Comparison of ENCODE assay signal across 20 cellular contexts in genomic region chr10:354901-355617, GRCh38.
DNase-seq lines count a peak whose midpoint lies in the region; ATAC-seq, FAIRE-seq and TF ChIP-seq lines count a peak whose summit lies in the region.
"Had no signal": no experiment of that assay in that cellular context is flagged by ENCODE, and none has a peak within 500 bp of the region (broad histone marks: within the 10 kb centered on the region; RNA-seq: fewer than 3 reads in every experiment).

No MANE protein-coding gene starts in this region.

- H3K9me3 ChIP-seq in A549 (no peaks in the 10 kb centered on the region), SK-N-MC (ENCODE audit: low read depth, low read length) (no peaks in the 10 kb centered on the region), spleen (no peaks in the 10 kb centered on the region)
- H3K9me3 ChIP-seq: HAP-1 had no signal

- no peak overlapping the region for H3K4me2 ChIP-seq in A549

- POLR2A ChIA-PET in A549 (lab: Yijun Ruan, JAX) = no interaction called here

- CTCF ChIA-PET in A549 (lab: Yijun Ruan, JAX) = interaction anchor here (0.7 to 1.1 kb wide), 2 partner anchors 10 to 12 kb away, joined by 3 read pairs; no protein-coding TSS in a partner anchor

- DNase-seq in A549 (ENCODE audit: low read depth in 1 of 2, low spot score in 1 of 2) (no peak), SK-N-MC (ENCODE audit: low read depth, low spot score) (no peak), mesenteric fat pad (ENCODE audit: low spot score) (peak; percentile 76), spleen (peak; percentile 55), hippocampal formation (lab: John Stamatoyannopoulos, UW) (no peak)
- DNase-seq: CD8-positive, alpha-beta T cell; COR-L47; DMS153; DMS79 treated with DMSO at 0.1 percent for 48 hours; EL had no signal

- TF ChIP-seq POLR2A in A549 (IDR thresholded peaks at IDR 0.05; ENCODE audit: low read length) = no peak
- no peak for TF ChIP-seq POLR2A in spleen (IDR thresholded peaks at IDR 0.05)

- no peak for TF ChIP-seq RAD21 in A549 (conservative IDR thresholded peaks at IDR 0.05 in 1 of 2, IDR thresholded peaks at IDR 0.05 in 1 of 2)

- no peaks in the 10 kb centered on the region for H3K27me3 ChIP-seq in spleen (replicated peaks in 1 of 7)

- no peak for FAIRE-seq in A549 (lab: Jason Lieb, UNC)
- FAIRE-seq: A204.1, D721Med, G401.6, GM12891, H1, HepG2, HTR-8/SVneo had no signal

- H3K27ac ChIP-seq in A549 (no peak overlapping the region), SK-N-MC (peak overlapping the region; percentile 71; the same call in 1 of the 2 replicates), spleen (no peak overlapping the region)

- intact Hi-C loops in spleen (cut with DNase I; ENCODE audit: low total_unique reads) = no loop called here

- no peaks in the 10 kb centered on the region for H3K4me1 ChIP-seq in A549
- H3K4me1 ChIP-seq in spleen = no peaks in the 10 kb centered on the region
- H3K4me1 ChIP-seq: HAP-1 had no signal

- no peak overlapping the region for H3K4me3 ChIP-seq in A549
- H3K4me3 ChIP-seq in SK-N-MC = no peak overlapping the region
- H3K4me3 ChIP-seq in spleen = no peak overlapping the region
- H3K4me3 ChIP-seq: HAP-1 had no signal

- WGBS in A549 (ENCODE audit: missing lambda C conversion rate) = 88% methylated on average over 20 of the region's 20 CpGs
- WGBS in spleen, 5 donors = 88 to 93% (median 91%) methylated on average over 20 of the region's 20 CpGs

- TF ChIP-seq CTCF in A549 (IDR thresholded peaks at IDR 0.05) = no peak
- no peak for TF ChIP-seq CTCF in spleen (IDR thresholded peaks at IDR 0.05 in 8 of 11, conservative IDR thresholded peaks at IDR 0.05 in 3 of 11)

- H3K36me3 ChIP-seq in SK-N-MC (ENCODE audit: insufficient read depth, low read length) (no peaks in the 10 kb centered on the region; the same call in 1 of the 2 replicates), spleen (peaks cover 0 to 82% (median 10%) of the 10 kb centered on the region in 6 donors)
- H3K36me3 ChIP-seq: HAP-1 had no signal

- no peak overlapping the region for H3K9ac ChIP-seq in SK-N-MC (ENCODE audit: insufficient read length)

- no peak for TF ChIP-seq EP300 in A549 (IDR thresholded peaks at IDR 0.05)

- ATAC-seq in A549 (no peak), GM18907 (IDR thresholded peaks at IDR 0.05; ENCODE audit: unreplicated experiment) (no peak), GM18517 (IDR thresholded peaks at IDR 0.05; ENCODE audit: unreplicated experiment) (no peak)
- ATAC-seq: CD8-positive, alpha-beta T cell; HepG2 had no signal

TF ChIP-seq in A549, 52 proteins besides CTCF, POLR2A, EP300 and RAD21:
- TF ChIP-seq MAFK (IDR thresholded peaks at IDR 0.05; ENCODE audit: partially characterized antibody) = peak; percentile 32
- no peak for TF ChIP-seq RCOR1 (IDR thresholded peaks at IDR 0.05; ENCODE audit: low read depth, low read length)
- TF ChIP-seq BHLHE40 (IDR thresholded peaks at IDR 0.05; ENCODE audit: low read depth, low read length) = no peak
- TF ChIP-seq RARB (CRISPR knock-in tag; IDR thresholded peaks at IDR 0.05) = no peak
- TF ChIP-seq RFX5 (IDR thresholded peaks at IDR 0.05) = no peak

Comparison
In these comparisons a context has a peak if more than half of its experiments do, and no peak if none do; other contexts are left out.
1. DNase-seq: peak in mesenteric fat pad (single experiment) and spleen (single experiment); none in A549 (0 of 2), SK-N-MC (single experiment) and hippocampal formation (0 of 2).